17 cellular contexts compared by ENCODE assay signal in genomic region chr2:128490321-128490720, GRCh38.
"Had no signal": no experiment of that assay in that cellular context is flagged by ENCODE, and none has a peak within 500 bp of the region (broad histone marks: within the 10 kb centered on the region; RNA-seq: fewer than 3 reads in every experiment).

No MANE protein-coding gene starts in this region.

- H3K36me3 Mint-ChIP-seq: stimulated activated memory B cell treated with anti-CD40 and anti-IgM and Interleukin-4, amounts not matched to agents 10 μg/mL and 1 μg/mL and 100 μg/mL, for 72 hours had no signal

- H3K9me3 Mint-ChIP-seq: activated naive CD8-positive, alpha-beta T cell treated with anti-CD3 and anti-CD28 coated beads, Interleukin-2, amount 50 U/mL, for 24 hours; activated T-helper 1 cell treated with anti-CD3 and anti-CD28 coated beads, Interleukin-12 subunit alpha, Interleukin-12 subunit beta, Interleukin-2, Interleukin-4 antibody, amounts not matched to agents 30 ng/mL and 10 ng/mL and 1 ng/mL, durations not matched to agents 14 hours and 24 hours and 36 hours had no signal

- DNase-seq: activated CD4-positive, alpha-beta T cell treated with anti-CD3 and anti-CD28 coated beads for 48 hours; activated CD8-positive, alpha-beta memory T cell treated with anti-CD3 and anti-CD28 coated beads, Interleukin-2, amount 50 U/mL, for 48 hours; activated CD8-positive, alpha-beta T cell treated with anti-CD3 and anti-CD28 coated beads, Interleukin-2, amount 10 ng/mL, durations not matched to agents 7 days and 5 days; activated naive CD4-positive, alpha-beta T cell treated with Interleukin-2 at 50 U/mL for 16 hours; activated naive CD8-positive, alpha-beta T cell treated with anti-CD3 and anti-CD28 coated beads, Interleukin-2, amount 50 U/mL, for 24 hours; heart right ventricle; midbrain; nucleus accumbens; spleen; stimulated activated CD4-positive, alpha-beta T cell treated with anti-CD3 and anti-CD28 coated beads, Interleukin-1b, Interleukin-23, amount 100 ng/mL, for 48 hours; T1000; transverse colon had no signal

- H3K4me1 Mint-ChIP-seq: activated naive CD8-positive, alpha-beta T cell treated with anti-CD3 and anti-CD28 coated beads, Interleukin-2, amount 50 U/mL, for 24 hours; stimulated activated memory B cell treated with anti-CD40 and anti-IgM and Interleukin-4, amounts not matched to agents 10 μg/mL and 1 μg/mL and 100 μg/mL, for 72 hours had no signal

- H3K4me3 ChIP-seq: ascending aorta, dorsolateral prefrontal cortex, heart right ventricle, spleen, transverse colon had no signal

- ATAC-seq: activated CD8-positive, alpha-beta T cell treated with anti-CD3 and anti-CD28 coated beads, Interleukin-2, amount 10 ng/mL, durations not matched to agents 7 days and 5 days; activated naive CD8-positive, alpha-beta T cell treated with anti-CD3 and anti-CD28 coated beads, Interleukin-2, amount 50 U/mL, for 24 hours; heart right ventricle; stimulated activated memory B cell treated with anti-CD40 and anti-IgM and Interleukin-4, amounts not matched to agents 10 μg/mL and 1 μg/mL and 100 μg/mL, for 72 hours had no signal

- H3K36me3 ChIP-seq: ascending aorta, heart right ventricle, spleen, transverse colon had no signal

- H3K27ac Mint-ChIP-seq: activated CD8-positive, alpha-beta T cell treated with anti-CD3 and anti-CD28 coated beads, Interleukin-2, amount 10 ng/mL, durations not matched to agents 7 days and 5 days; activated naive CD8-positive, alpha-beta T cell treated with anti-CD3 and anti-CD28 coated beads, Interleukin-2, amount 50 U/mL, for 24 hours; activated T-helper 1 cell treated with anti-CD3 and anti-CD28 coated beads, Interleukin-12 subunit alpha, Interleukin-12 subunit beta, Interleukin-2, Interleukin-4 antibody, amounts not matched to agents 30 ng/mL and 10 ng/mL and 1 ng/mL, durations not matched to agents 14 hours and 24 hours and 36 hours; stimulated activated memory B cell treated with anti-CD40 and anti-IgM and Interleukin-4, amounts not matched to agents 10 μg/mL and 1 μg/mL and 100 μg/mL, for 72 hours had no signal

- H3K4me3 Mint-ChIP-seq: activated CD8-positive, alpha-beta T cell treated with anti-CD3 and anti-CD28 coated beads, Interleukin-2, amount 10 ng/mL, durations not matched to agents 7 days and 5 days; activated naive CD8-positive, alpha-beta T cell treated with anti-CD3 and anti-CD28 coated beads, Interleukin-2, amount 50 U/mL, for 24 hours; activated T-helper 1 cell treated with anti-CD3 and anti-CD28 coated beads, Interleukin-12 subunit alpha, Interleukin-12 subunit beta, Interleukin-2, Interleukin-4 antibody, amounts not matched to agents 30 ng/mL and 10 ng/mL and 1 ng/mL, durations not matched to agents 14 hours and 24 hours and 36 hours; stimulated activated memory B cell treated with anti-CD40 and anti-IgM and Interleukin-4, amounts not matched to agents 10 μg/mL and 1 μg/mL and 100 μg/mL, for 72 hours had no signal

- H3K27me3 ChIP-seq: ascending aorta, dorsolateral prefrontal cortex, spleen had no signal

- H3K9me3 ChIP-seq: ascending aorta, transverse colon had no signal

- H3K4me1 ChIP-seq: transverse colon had no signal

- H3K27ac ChIP-seq: ascending aorta, dorsolateral prefrontal cortex, heart right ventricle, spleen, transverse colon, VCaP had no signal
